Comparison of ENCODE assay signal across 1 cellular context in the genomic region with DNA sequence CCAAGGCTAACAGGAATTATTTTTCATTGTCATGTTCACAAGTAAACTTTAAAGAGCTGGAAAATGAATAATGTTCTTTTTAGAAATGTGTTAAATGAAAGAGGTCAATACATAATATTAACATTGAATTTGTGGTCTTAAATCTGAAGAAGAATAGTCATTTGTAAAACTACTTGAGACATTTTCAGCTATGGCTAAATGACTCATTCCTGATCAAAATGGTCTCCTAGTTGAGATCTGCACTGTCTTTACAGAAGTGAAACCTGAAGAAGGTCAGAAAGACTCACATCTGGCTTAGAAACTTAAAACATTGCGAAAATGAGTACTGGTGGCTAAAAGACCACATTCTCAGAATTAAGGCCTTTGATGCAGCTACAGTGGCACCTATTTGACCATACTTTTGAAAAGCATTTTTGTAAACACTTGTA.
TF ChIP-seq lines count a peak whose summit lies in the region.

No MANE protein-coding gene starts in this region.

TF ChIP-seq in GM12878, 131 proteins besides CTCF, POLR2A, EP300 and RAD21 (continued from another document and continues in another):
- TF ChIP-seq, protein P1, sequence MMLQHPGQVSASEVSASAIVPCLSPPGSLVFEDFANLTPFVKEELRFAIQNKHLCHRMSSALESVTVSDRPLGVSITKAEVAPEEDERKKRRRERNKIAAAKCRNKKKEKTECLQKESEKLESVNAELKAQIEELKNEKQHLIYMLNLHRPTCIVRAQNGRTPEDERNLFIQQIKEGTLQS (IDR thresholded peaks at IDR 0.05; ENCODE audit: borderline replicate concordance, extremely low read depth, low read depth, low read length) = no peak
- TF ChIP-seq, protein P2, sequence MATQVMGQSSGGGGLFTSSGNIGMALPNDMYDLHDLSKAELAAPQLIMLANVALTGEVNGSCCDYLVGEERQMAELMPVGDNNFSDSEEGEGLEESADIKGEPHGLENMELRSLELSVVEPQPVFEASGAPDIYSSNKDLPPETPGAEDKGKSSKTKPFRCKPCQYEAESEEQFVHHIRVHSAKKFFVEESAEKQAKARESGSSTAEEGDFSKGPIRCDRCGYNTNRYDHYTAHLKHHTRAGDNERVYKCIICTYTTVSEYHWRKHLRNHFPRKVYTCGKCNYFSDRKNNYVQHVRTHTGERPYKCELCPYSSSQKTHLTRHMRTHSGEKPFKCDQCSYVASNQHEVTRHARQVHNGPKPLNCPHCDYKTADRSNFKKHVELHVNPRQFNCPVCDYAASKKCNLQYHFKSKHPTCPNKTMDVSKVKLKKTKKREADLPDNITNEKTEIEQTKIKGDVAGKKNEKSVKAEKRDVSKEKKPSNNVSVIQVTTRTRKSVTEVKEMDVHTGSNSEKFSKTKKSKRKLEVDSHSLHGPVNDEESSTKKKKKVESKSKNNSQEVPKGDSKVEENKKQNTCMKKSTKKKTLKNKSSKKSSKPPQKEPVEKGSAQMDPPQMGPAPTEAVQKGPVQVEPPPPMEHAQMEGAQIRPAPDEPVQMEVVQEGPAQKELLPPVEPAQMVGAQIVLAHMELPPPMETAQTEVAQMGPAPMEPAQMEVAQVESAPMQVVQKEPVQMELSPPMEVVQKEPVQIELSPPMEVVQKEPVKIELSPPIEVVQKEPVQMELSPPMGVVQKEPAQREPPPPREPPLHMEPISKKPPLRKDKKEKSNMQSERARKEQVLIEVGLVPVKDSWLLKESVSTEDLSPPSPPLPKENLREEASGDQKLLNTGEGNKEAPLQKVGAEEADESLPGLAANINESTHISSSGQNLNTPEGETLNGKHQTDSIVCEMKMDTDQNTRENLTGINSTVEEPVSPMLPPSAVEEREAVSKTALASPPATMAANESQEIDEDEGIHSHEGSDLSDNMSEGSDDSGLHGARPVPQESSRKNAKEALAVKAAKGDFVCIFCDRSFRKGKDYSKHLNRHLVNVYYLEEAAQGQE (IDR thresholded peaks at IDR 0.05; ENCODE audit: low read depth, low read length) = no peak; the same call in 1 of the 2 replicates
- TF ChIP-seq CREM (IDR thresholded peaks at IDR 0.05; ENCODE audit: low read depth) (peak; percentile 95), MXI1 (IDR thresholded peaks at IDR 0.05; ENCODE audit: low read depth, low read length) (peak; percentile 86; the same call in 1 of the 2 replicates), RBBP5 (conservative IDR thresholded peaks at IDR 0.05) (no peak), CEBPB (IDR thresholded peaks at IDR 0.05; ENCODE audit: borderline replicate concordance in 1 of 2, low read depth in 2 of 2, low read length in 2 of 2) (peak in 1 of 2 experiments; percentile 97; a peak in 1 of 4 replicates), ESRRA (IDR thresholded peaks at IDR 0.05; ENCODE audit: low read length) (no peak), CBX5 (IDR thresholded peaks at IDR 0.05; ENCODE audit: low read depth) (peak; percentile 88), WRNIP1 (IDR thresholded peaks at IDR 0.05; ENCODE audit: borderline replicate concordance, low read depth, low read length) (no peak), ZNF217 (IDR thresholded peaks at IDR 0.05) (peak; percentile 99), SMC3 (IDR thresholded peaks at IDR 0.05; ENCODE audit: borderline replicate concordance, low read length) (no peak), POU2F2 (IDR thresholded peaks at IDR 0.05; ENCODE audit: borderline replicate concordance, low read depth, low read length) (peak; percentile 92), MEF2A (IDR thresholded peaks at IDR 0.05; ENCODE audit: insufficient read depth, low read depth, low read length) (peak; percentile 89), STAT1 (conservative IDR thresholded peaks at IDR 0.05) (no peak), SP1 (IDR thresholded peaks at IDR 0.05; ENCODE audit: low read depth, low read length) (peak; percentile 63), EGR1 (IDR thresholded peaks at IDR 0.05; ENCODE audit: borderline replicate concordance in 1 of 2, low read depth in 2 of 2, low read length in 2 of 2) (no peak), SUZ12 (IDR thresholded peaks at IDR 0.05; ENCODE audit: unreplicated experiment) (no peak), SMARCA5 (IDR thresholded peaks at IDR 0.05) (no peak), TCF7 (IDR thresholded peaks at IDR 0.05; ENCODE audit: borderline replicate concordance) (peak; percentile 76), SMAD5 (IDR thresholded peaks at IDR 0.05; ENCODE audit: low read depth) (no peak), NR2C2 (IDR thresholded peaks at IDR 0.05; ENCODE audit: borderline replicate concordance, control insufficient read depth, insufficient read length, low read depth) (no peak), CHD2 (IDR thresholded peaks at IDR 0.05; ENCODE audit: borderline replicate concordance, low read depth, low read length) (peak; percentile 81; the same call in 1 of the 2 replicates), NFIC (IDR thresholded peaks at IDR 0.05; ENCODE audit: low read depth, low read length) (peak; percentile 100), BACH1 (IDR thresholded peaks at IDR 0.05; ENCODE audit: borderline replicate concordance) (peak; percentile 99), GABPA (IDR thresholded peaks at IDR 0.05; ENCODE audit: low read depth) (peak; percentile 70), POLR2AphosphoS5 (IDR thresholded peaks at IDR 0.05; ENCODE audit: low read length) (no peak), SREBF2 (IDR thresholded peaks at IDR 0.05; ENCODE audit: low read length) (no peak), FOS (IDR thresholded peaks at IDR 0.05; ENCODE audit: borderline replicate concordance, extremely low read depth, insufficient read length) (no peak), CBX3 (IDR thresholded peaks at IDR 0.05; ENCODE audit: borderline replicate concordance, low read depth) (no peak), EED (IDR thresholded peaks at IDR 0.05; ENCODE audit: low read depth) (peak; percentile 87), NBN (IDR thresholded peaks at IDR 0.05) (peak; percentile 81; the same call in 1 of the 2 replicates), JUNB (IDR thresholded peaks at IDR 0.05) (peak; percentile 100)
- TF ChIP-seq, protein P3, sequence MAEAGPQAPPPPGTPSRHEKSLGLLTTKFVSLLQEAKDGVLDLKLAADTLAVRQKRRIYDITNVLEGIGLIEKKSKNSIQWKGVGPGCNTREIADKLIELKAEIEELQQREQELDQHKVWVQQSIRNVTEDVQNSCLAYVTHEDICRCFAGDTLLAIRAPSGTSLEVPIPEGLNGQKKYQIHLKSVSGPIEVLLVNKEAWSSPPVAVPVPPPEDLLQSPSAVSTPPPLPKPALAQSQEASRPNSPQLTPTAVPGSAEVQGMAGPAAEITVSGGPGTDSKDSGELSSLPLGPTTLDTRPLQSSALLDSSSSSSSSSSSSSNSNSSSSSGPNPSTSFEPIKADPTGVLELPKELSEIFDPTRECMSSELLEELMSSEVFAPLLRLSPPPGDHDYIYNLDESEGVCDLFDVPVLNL (IDR thresholded peaks at IDR 0.05; ENCODE audit: low read depth, low read length) = no peak
- TF ChIP-seq, protein P4, sequence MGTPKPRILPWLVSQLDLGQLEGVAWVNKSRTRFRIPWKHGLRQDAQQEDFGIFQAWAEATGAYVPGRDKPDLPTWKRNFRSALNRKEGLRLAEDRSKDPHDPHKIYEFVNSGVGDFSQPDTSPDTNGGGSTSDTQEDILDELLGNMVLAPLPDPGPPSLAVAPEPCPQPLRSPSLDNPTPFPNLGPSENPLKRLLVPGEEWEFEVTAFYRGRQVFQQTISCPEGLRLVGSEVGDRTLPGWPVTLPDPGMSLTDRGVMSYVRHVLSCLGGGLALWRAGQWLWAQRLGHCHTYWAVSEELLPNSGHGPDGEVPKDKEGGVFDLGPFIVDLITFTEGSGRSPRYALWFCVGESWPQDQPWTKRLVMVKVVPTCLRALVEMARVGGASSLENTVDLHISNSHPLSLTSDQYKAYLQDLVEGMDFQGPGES (IDR thresholded peaks at IDR 0.05) = no peak
- TF ChIP-seq, protein P5, sequence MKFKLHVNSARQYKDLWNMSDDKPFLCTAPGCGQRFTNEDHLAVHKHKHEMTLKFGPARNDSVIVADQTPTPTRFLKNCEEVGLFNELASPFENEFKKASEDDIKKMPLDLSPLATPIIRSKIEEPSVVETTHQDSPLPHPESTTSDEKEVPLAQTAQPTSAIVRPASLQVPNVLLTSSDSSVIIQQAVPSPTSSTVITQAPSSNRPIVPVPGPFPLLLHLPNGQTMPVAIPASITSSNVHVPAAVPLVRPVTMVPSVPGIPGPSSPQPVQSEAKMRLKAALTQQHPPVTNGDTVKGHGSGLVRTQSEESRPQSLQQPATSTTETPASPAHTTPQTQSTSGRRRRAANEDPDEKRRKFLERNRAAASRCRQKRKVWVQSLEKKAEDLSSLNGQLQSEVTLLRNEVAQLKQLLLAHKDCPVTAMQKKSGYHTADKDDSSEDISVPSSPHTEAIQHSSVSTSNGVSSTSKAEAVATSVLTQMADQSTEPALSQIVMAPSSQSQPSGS (IDR thresholded peaks at IDR 0.05; ENCODE audit: low read length) = peak; percentile 98
- TF ChIP-seq, protein P6, sequence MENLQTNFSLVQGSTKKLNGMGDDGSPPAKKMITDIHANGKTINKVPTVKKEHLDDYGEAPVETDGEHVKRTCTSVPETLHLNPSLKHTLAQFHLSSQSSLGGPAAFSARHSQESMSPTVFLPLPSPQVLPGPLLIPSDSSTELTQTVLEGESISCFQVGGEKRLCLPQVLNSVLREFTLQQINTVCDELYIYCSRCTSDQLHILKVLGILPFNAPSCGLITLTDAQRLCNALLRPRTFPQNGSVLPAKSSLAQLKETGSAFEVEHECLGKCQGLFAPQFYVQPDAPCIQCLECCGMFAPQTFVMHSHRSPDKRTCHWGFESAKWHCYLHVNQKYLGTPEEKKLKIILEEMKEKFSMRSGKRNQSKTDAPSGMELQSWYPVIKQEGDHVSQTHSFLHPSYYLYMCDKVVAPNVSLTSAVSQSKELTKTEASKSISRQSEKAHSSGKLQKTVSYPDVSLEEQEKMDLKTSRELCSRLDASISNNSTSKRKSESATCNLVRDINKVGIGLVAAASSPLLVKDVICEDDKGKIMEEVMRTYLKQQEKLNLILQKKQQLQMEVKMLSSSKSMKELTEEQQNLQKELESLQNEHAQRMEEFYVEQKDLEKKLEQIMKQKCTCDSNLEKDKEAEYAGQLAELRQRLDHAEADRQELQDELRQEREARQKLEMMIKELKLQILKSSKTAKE (IDR thresholded peaks at IDR 0.05; ENCODE audit: low read depth, poor library complexity, severe bottlenecking) = peak; percentile 100
- TF ChIP-seq, protein P7, sequence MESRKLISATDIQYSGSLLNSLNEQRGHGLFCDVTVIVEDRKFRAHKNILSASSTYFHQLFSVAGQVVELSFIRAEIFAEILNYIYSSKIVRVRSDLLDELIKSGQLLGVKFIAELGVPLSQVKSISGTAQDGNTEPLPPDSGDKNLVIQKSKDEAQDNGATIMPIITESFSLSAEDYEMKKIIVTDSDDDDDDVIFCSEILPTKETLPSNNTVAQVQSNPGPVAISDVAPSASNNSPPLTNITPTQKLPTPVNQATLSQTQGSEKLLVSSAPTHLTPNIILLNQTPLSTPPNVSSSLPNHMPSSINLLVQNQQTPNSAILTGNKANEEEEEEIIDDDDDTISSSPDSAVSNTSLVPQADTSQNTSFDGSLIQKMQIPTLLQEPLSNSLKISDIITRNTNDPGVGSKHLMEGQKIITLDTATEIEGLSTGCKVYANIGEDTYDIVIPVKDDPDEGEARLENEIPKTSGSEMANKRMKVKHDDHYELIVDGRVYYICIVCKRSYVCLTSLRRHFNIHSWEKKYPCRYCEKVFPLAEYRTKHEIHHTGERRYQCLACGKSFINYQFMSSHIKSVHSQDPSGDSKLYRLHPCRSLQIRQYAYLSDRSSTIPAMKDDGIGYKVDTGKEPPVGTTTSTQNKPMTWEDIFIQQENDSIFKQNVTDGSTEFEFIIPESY (IDR thresholded peaks at IDR 0.05) = no peak
- TF ChIP-seq, protein P8, sequence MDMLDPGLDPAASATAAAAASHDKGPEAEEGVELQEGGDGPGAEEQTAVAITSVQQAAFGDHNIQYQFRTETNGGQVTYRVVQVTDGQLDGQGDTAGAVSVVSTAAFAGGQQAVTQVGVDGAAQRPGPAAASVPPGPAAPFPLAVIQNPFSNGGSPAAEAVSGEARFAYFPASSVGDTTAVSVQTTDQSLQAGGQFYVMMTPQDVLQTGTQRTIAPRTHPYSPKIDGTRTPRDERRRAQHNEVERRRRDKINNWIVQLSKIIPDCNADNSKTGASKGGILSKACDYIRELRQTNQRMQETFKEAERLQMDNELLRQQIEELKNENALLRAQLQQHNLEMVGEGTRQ (IDR thresholded peaks at IDR 0.05; ENCODE audit: borderline replicate concordance, low read depth, low read length) = no peak
- TF ChIP-seq, protein P9, sequence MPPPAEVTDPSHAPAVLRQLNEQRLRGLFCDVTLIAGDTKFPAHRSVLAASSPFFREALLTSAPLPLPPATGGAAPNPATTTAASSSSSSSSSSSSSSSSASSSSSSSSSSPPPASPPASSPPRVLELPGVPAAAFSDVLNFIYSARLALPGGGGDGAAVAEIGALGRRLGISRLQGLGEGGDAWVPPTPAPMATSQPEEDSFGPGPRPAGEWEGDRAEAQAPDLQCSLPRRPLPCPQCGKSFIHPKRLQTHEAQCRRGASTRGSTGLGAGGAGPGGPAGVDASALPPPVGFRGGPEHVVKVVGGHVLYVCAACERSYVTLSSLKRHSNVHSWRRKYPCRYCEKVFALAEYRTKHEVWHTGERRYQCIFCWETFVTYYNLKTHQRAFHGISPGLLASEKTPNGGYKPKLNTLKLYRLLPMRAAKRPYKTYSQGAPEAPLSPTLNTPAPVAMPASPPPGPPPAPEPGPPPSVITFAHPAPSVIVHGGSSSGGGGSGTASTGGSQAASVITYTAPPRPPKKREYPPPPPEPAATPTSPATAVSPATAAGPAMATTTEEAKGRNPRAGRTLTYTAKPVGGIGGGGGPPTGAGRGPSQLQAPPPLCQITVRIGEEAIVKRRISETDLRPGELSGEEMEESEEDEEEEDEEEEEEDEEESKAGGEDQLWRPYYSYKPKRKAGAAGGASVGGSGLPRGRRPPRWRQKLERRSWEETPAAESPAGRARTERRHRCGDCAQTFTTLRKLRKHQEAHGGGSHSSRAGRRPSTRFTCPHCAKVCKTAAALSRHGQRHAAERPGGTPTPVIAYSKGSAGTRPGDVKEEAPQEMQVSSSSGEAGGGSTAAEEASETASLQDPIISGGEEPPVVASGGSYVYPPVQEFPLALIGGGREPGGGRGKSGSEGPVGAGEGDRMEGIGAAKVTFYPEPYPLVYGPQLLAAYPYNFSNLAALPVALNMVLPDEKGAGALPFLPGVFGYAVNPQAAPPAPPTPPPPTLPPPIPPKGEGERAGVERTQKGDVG (CRISPR knock-in tag; IDR thresholded peaks at IDR 0.05) = no peak
- TF ChIP-seq, protein P10, sequence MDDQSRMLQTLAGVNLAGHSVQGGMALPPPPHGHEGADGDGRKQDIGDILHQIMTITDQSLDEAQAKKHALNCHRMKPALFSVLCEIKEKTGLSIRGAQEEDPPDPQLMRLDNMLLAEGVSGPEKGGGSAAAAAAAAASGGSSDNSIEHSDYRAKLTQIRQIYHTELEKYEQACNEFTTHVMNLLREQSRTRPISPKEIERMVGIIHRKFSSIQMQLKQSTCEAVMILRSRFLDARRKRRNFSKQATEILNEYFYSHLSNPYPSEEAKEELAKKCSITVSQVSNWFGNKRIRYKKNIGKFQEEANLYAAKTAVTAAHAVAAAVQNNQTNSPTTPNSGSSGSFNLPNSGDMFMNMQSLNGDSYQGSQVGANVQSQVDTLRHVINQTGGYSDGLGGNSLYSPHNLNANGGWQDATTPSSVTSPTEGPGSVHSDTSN (IDR thresholded peaks at IDR 0.05; ENCODE audit: insufficient replicate concordance, low read depth, low read length) = no peak
- TF ChIP-seq, protein P11, sequence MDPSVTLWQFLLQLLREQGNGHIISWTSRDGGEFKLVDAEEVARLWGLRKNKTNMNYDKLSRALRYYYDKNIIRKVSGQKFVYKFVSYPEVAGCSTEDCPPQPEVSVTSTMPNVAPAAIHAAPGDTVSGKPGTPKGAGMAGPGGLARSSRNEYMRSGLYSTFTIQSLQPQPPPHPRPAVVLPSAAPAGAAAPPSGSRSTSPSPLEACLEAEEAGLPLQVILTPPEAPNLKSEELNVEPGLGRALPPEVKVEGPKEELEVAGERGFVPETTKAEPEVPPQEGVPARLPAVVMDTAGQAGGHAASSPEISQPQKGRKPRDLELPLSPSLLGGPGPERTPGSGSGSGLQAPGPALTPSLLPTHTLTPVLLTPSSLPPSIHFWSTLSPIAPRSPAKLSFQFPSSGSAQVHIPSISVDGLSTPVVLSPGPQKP (IDR thresholded peaks at IDR 0.05; ENCODE audit: low read depth, low read length) = no peak
